29 cellular contexts compared by ENCODE assay signal in genomic region chr3:156575661-156576450, GRCh38.
"Had no signal": no experiment of that assay in that cellular context is flagged by ENCODE, and none has a peak within 500 bp of the region (broad histone marks: within the 10 kb centered on the region; RNA-seq: fewer than 3 reads in every experiment).

No MANE protein-coding gene starts in this region.

- H3K27ac ChIP-seq: breast epithelium, KMS-11, Peyer's patch, RWPE1, SJCRH30 had no signal

- ATAC-seq: activated CD8-positive, alpha-beta T cell treated with anti-CD3 and anti-CD28 coated beads, Interleukin-2, amount 10 ng/mL, durations not matched to agents 7 days and 5 days; SK-N-SH treated with all-trans-retinoic acid at 6 μM for 48 hours; WTC11 had no signal

- H3K36me3 ChIP-seq: breast epithelium, Peyer's patch, SJCRH30 had no signal

- H3K27ac Mint-ChIP-seq: activated CD8-positive, alpha-beta T cell treated with anti-CD3 and anti-CD28 coated beads, Interleukin-2, amount 10 ng/mL, durations not matched to agents 7 days and 5 days; activated naive CD4-positive, alpha-beta T cell treated with anti-CD3 and anti-CD28 coated beads, Interleukin-2, amount 50 U/mL, for 24 hours; activated T-helper 1 cell treated with anti-CD3 and anti-CD28 coated beads, Interleukin-12 subunit alpha, Interleukin-12 subunit beta, Interleukin-2, Interleukin-4 antibody, amounts not matched to agents 30 ng/mL and 10 ng/mL and 1 ng/mL, durations not matched to agents 14 hours and 24 hours and 36 hours; T-helper 1 cell treated with Interleukin-12 subunit alpha and Interleukin-12 subunit beta and Interleukin-4 antibody, amounts not matched to agents 30 μg/mL and 1 μg/mL, for 36 hours; WTC11 had no signal

- H3K36me3 Mint-ChIP-seq: activated naive CD4-positive, alpha-beta T cell treated with anti-CD3 and anti-CD28 coated beads, Interleukin-2, amount 50 U/mL, for 24 hours; WTC11 had no signal

- H3K4me2 ChIP-seq: KMS-11 had no signal

- H3K4me3 ChIP-seq: breast epithelium, Peyer's patch, SJCRH30 had no signal

- H3K9me3 ChIP-seq: breast epithelium, Peyer's patch, SJCRH30 had no signal

- H3K9me3 Mint-ChIP-seq: activated naive CD4-positive, alpha-beta T cell treated with anti-CD3 and anti-CD28 coated beads, Interleukin-2, amount 50 U/mL, for 24 hours; activated T-helper 1 cell treated with anti-CD3 and anti-CD28 coated beads, Interleukin-12 subunit alpha, Interleukin-12 subunit beta, Interleukin-2, Interleukin-4 antibody, amounts not matched to agents 30 ng/mL and 10 ng/mL and 1 ng/mL, durations not matched to agents 14 hours and 24 hours and 36 hours; T-helper 1 cell treated with Interleukin-12 subunit alpha and Interleukin-12 subunit beta and Interleukin-4 antibody, amounts not matched to agents 30 μg/mL and 1 μg/mL, for 36 hours; WTC11 had no signal

- H3K27me3 ChIP-seq: breast epithelium, Peyer's patch, SJCRH30 had no signal

- H3K4me1 Mint-ChIP-seq: activated naive CD4-positive, alpha-beta T cell treated with anti-CD3 and anti-CD28 coated beads, Interleukin-2, amount 50 U/mL, for 24 hours had no signal

- H3K9ac ChIP-seq: KMS-11 had no signal

- H3K4me1 ChIP-seq: breast epithelium, Peyer's patch, SJCRH30 had no signal

- DNase-seq: activated CD4-positive, alpha-beta T cell treated with anti-CD3 and anti-CD28 coated beads for 48 hours; activated CD4-positive, alpha-beta T cell treated with anti-CD3 and anti-CD28 coated beads, Interleukin-2, amount 50 U/mL, for 4 hours; activated CD4-positive, CD25-positive, alpha-beta regulatory T cell treated with anti-CD3 and anti-CD28 coated beads, Interleukin-2, amount 50 U/mL, for 72 hours; activated CD8-positive, alpha-beta memory T cell treated with anti-CD3 and anti-CD28 coated beads, Interleukin-2, amount 50 U/mL, for 48 hours; activated CD8-positive, alpha-beta T cell treated with anti-CD3 and anti-CD28 coated beads, Interleukin-2, amount 10 ng/mL, durations not matched to agents 7 days and 5 days; activated effector memory CD4-positive, alpha-beta T cell treated with Interleukin-2 at 50 U/mL for 16 hours; activated naive CD4-positive, alpha-beta T cell; activated T-cell treated with anti-CD3 and anti-CD28 coated beads, Interleukin-2, amount 50 U/mL, for 1 hour; aorta; NCI-H1092; NCI-H1417; NCI-H1930; NCI-H2171; NCI-H2227 treated with DMSO at 0.1 percent for 48 hours; NCI-H446 treated with DMSO at 0.1 percent for 48 hours; NCI-H524 treated with DMSO at 0.1 percent for 48 hours; NCI-H748 treated with DMSO at 0.1 percent for 48 hours; Peyer's patch; Right ventricle myocardium superior; SJCRH30; SW 1271 had no signal

- H3K4me3 Mint-ChIP-seq: activated CD8-positive, alpha-beta T cell treated with anti-CD3 and anti-CD28 coated beads, Interleukin-2, amount 10 ng/mL, durations not matched to agents 7 days and 5 days; activated naive CD4-positive, alpha-beta T cell treated with anti-CD3 and anti-CD28 coated beads, Interleukin-2, amount 50 U/mL, for 24 hours; activated T-helper 1 cell treated with anti-CD3 and anti-CD28 coated beads, Interleukin-12 subunit alpha, Interleukin-12 subunit beta, Interleukin-2, Interleukin-4 antibody, amounts not matched to agents 30 ng/mL and 10 ng/mL and 1 ng/mL, durations not matched to agents 14 hours and 24 hours and 36 hours; T-helper 1 cell treated with Interleukin-12 subunit alpha and Interleukin-12 subunit beta and Interleukin-4 antibody, amounts not matched to agents 30 μg/mL and 1 μg/mL, for 36 hours; WTC11 had no signal
